Comparison of ENCODE assay signal across 18 cellular contexts in genomic region chr3:32220006-32220405, GRCh38.
"Had no signal": no experiment of that assay in that cellular context is flagged by ENCODE, and none has a peak within 500 bp of the region (broad histone marks: within the 10 kb centered on the region; RNA-seq: fewer than 3 reads in every experiment).

No MANE protein-coding gene starts in this region.

- H3K4me1 ChIP-seq: testis, upper lobe of left lung had no signal

- H3K9me3 Mint-ChIP-seq: activated T-helper 17 cell treated with anti-CD3 and anti-CD28 coated beads, Interleukin-2, amount 50 U/mL, for 72 hours; natural killer cell had no signal

- H3K9me3 ChIP-seq: testis had no signal

- H3K27ac Mint-ChIP-seq: activated T-helper 17 cell treated with anti-CD3 and anti-CD28 coated beads, Interleukin-2, amount 50 U/mL, for 72 hours; natural killer cell; progenitor cell of endocrine pancreas; stimulated activated naive CD8-positive, alpha-beta T cell treated with anti-CD3 and anti-CD28 coated beads, Interleukin-15, amount 100 ng/mL, for 72 hours; T-cell had no signal

- H3K4me3 Mint-ChIP-seq: activated T-helper 17 cell treated with anti-CD3 and anti-CD28 coated beads, Interleukin-2, amount 50 U/mL, for 72 hours; natural killer cell; stimulated activated naive CD8-positive, alpha-beta T cell treated with anti-CD3 and anti-CD28 coated beads, Interleukin-15, amount 100 ng/mL, for 72 hours; T-cell had no signal

- H3K36me3 Mint-ChIP-seq: natural killer cell, T-cell had no signal

- H3K36me3 ChIP-seq: upper lobe of left lung had no signal

- H3K4me3 ChIP-seq: coronary artery, testis, upper lobe of left lung had no signal

- ATAC-seq: activated CD4-positive, CD25-positive, alpha-beta regulatory T cell treated with anti-CD3 and anti-CD28 coated beads, Interleukin-2, amount 50 U/mL, for 24 hours; activated T-helper 17 cell treated with anti-CD3 and anti-CD28 coated beads, Interleukin-2, amount 50 U/mL, for 72 hours; natural killer cell; right cardiac atrium; stimulated activated naive CD8-positive, alpha-beta T cell treated with anti-CD3 and anti-CD28 coated beads, Interleukin-15, amount 100 ng/mL, for 72 hours; T-cell had no signal

- H3K27ac ChIP-seq: coronary artery, testis, upper lobe of left lung had no signal

- H3K4me1 Mint-ChIP-seq: activated T-helper 17 cell treated with anti-CD3 and anti-CD28 coated beads, Interleukin-2, amount 50 U/mL, for 72 hours; natural killer cell; stimulated activated naive CD8-positive, alpha-beta T cell treated with anti-CD3 and anti-CD28 coated beads, Interleukin-15, amount 100 ng/mL, for 72 hours had no signal

- H3K27me3 ChIP-seq: testis, upper lobe of left lung had no signal

- H3K27me3 Mint-ChIP-seq: activated T-helper 17 cell treated with anti-CD3 and anti-CD28 coated beads, Interleukin-2, amount 50 U/mL, for 72 hours; progenitor cell of endocrine pancreas had no signal

- DNase-seq: activated naive CD4-positive, alpha-beta T cell treated with Interleukin-2 at 50 U/mL for 16 hours; aorta; central memory CD4-positive, alpha-beta T cell; effector CD4-positive, alpha-beta T cell; hippocampal formation; mesendoderm; natural killer cell; nucleus accumbens; right cardiac atrium; stimulated activated naive CD8-positive, alpha-beta T cell treated with anti-CD3 and anti-CD28 coated beads, Interleukin-15, amount 100 ng/mL, for 72 hours; T-cell; T-helper 9 cell; testis; upper lobe of left lung had no signal
